In the genomic region with DNA sequence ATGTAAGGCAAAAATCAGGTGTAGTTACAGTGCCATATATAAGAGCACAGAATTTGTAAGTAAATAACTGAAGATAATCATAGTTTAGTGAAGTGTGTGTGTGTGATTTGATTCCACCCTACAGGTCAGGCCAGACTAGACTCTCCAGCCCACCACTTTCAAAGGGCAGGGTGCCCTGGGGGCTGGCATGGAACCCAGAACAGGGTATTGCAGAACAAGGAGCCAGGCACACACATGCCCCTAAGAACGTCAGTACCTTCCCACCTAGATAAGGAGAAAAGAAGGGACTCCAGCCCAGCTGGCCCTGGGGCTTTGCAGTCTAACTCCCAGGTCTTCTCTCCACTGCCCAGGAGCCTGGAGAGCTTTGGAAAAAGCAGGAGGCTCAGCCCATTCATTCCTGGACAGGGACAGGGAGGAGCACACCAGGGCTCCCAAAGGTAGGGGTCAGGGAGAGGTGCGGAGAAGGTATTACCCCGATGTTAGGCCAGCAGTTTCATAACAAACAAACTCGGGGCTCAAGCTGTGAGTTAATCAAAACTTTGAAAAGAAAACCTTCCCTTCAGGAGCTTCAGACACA, we compare ENCODE assay signal across 24 cellular contexts.
"Had no signal": no experiment of that assay in that cellular context is flagged by ENCODE, and none has a peak within 500 bp of the region (broad histone marks: within the 10 kb centered on the region; RNA-seq: fewer than 3 reads in every experiment).

No MANE protein-coding gene starts in this region.

- DNase-seq: activated CD4-positive, alpha-beta T cell treated with anti-CD3 and anti-CD28 coated beads, Interleukin-2, amount 10 ng/mL, durations not matched to agents 7 days and 5 days; activated CD8-positive, alpha-beta T cell treated with anti-CD3 and anti-CD28 coated beads, Interleukin-2, amount 10 ng/mL, durations not matched to agents 7 days and 5 days; activated naive CD4-positive, alpha-beta T cell treated with anti-CD3 and anti-CD28 coated beads, Interleukin-2, amount 10 ng/mL, durations not matched to agents 7 days and 5 days; activated T-cell treated with anti-CD3 and anti-CD28 coated beads, Interleukin-2, amount 50 U/mL, for 4 hours; aorta; cerebellar nuclear complex; foreskin keratinocyte; left cardiac atrium; lower lobe of right lung; occipital lobe; stimulated activated CD4-positive, alpha-beta T cell treated with anti-CD3 and anti-CD28 coated beads, Interleukin-12 subunit alpha, Interleukin-12 subunit beta, amount 100 ng/mL, for 4 hours; stimulated activated CD4-positive, alpha-beta T cell treated with anti-CD3 and anti-CD28 coated beads, Interleukin-1b, Interleukin-23, amount 100 ng/mL, for 48 hours; stimulated activated CD8-positive, alpha-beta memory T cell treated with anti-CD3 and anti-CD28 coated beads, Interleukin-4, amount 100 ng/mL, for 48 hours; stimulated activated naive CD8-positive, alpha-beta T cell treated with anti-CD3 and anti-CD28 coated beads, Interleukin-15, amount 100 ng/mL, for 72 hours; T1000; trophoblast cell had no signal

- H2AFZ ChIP-seq: hepatocyte had no signal

- H3K36me3 ChIP-seq: breast epithelium, lower lobe of right lung, suprapubic skin had no signal

- H3K27me3 ChIP-seq: breast epithelium, foreskin keratinocyte, hepatocyte, suprapubic skin had no signal

- H3K9me3 ChIP-seq: breast epithelium, lower lobe of right lung, suprapubic skin had no signal

- H3K27me3 Mint-ChIP-seq: activated CD4-positive, alpha-beta T cell treated with anti-CD3 and anti-CD28 coated beads, Interleukin-2, amount 10 ng/mL, durations not matched to agents 7 days and 5 days; activated naive CD4-positive, alpha-beta T cell treated with anti-CD3 and anti-CD28 coated beads, Interleukin-2, amount 10 ng/mL, durations not matched to agents 7 days and 5 days; progenitor cell of endocrine pancreas had no signal

- H3K79me2 ChIP-seq: hepatocyte had no signal

- H3K4me1 Mint-ChIP-seq: activated CD4-positive, alpha-beta T cell treated with anti-CD3 and anti-CD28 coated beads, Interleukin-2, amount 10 ng/mL, durations not matched to agents 7 days and 5 days; activated naive CD4-positive, alpha-beta T cell treated with anti-CD3 and anti-CD28 coated beads, Interleukin-2, amount 10 ng/mL, durations not matched to agents 7 days and 5 days; stimulated activated naive CD8-positive, alpha-beta T cell treated with anti-CD3 and anti-CD28 coated beads, Interleukin-15, amount 100 ng/mL, for 72 hours had no signal

- H3K4me3 Mint-ChIP-seq: activated CD4-positive, alpha-beta T cell treated with anti-CD3 and anti-CD28 coated beads, Interleukin-2, amount 10 ng/mL, durations not matched to agents 7 days and 5 days; activated CD8-positive, alpha-beta T cell treated with anti-CD3 and anti-CD28 coated beads, Interleukin-2, amount 10 ng/mL, durations not matched to agents 7 days and 5 days; activated naive CD4-positive, alpha-beta T cell treated with anti-CD3 and anti-CD28 coated beads, Interleukin-2, amount 10 ng/mL, durations not matched to agents 7 days and 5 days; activated T-cell treated with anti-CD3 and anti-CD28 coated beads, Interleukin-2, amount 50 U/mL, for 4 hours; mesothelial cell of epicardium; nephron; stimulated activated naive CD8-positive, alpha-beta T cell treated with anti-CD3 and anti-CD28 coated beads, Interleukin-15, amount 100 ng/mL, for 72 hours had no signal

- ATAC-seq: activated CD4-positive, CD25-positive, alpha-beta regulatory T cell treated with anti-CD3 and anti-CD28 coated beads, Interleukin-2, amount 50 U/mL, for 24 hours; activated CD8-positive, alpha-beta T cell treated with anti-CD3 and anti-CD28 coated beads, Interleukin-2, amount 10 ng/mL, durations not matched to agents 7 days and 5 days; activated T-cell treated with anti-CD3 and anti-CD28 coated beads, Interleukin-2, amount 50 U/mL, for 4 hours; foreskin keratinocyte; left cardiac atrium; lower lobe of right lung; stimulated activated naive CD8-positive, alpha-beta T cell treated with anti-CD3 and anti-CD28 coated beads, Interleukin-15, amount 100 ng/mL, for 72 hours had no signal

- H3K27ac ChIP-seq: breast epithelium, epithelial cell of prostate, foreskin keratinocyte, hepatocyte, lower lobe of right lung, suprapubic skin had no signal

- H3K4me2 ChIP-seq: hepatocyte had no signal

- H3K36me3 Mint-ChIP-seq: activated naive CD4-positive, alpha-beta T cell treated with anti-CD3 and anti-CD28 coated beads, Interleukin-2, amount 10 ng/mL, durations not matched to agents 7 days and 5 days; mesothelial cell of epicardium had no signal

- H3K4me1 ChIP-seq: breast epithelium, lower lobe of right lung, suprapubic skin had no signal

- H3K9me3 Mint-ChIP-seq: activated CD4-positive, alpha-beta T cell treated with anti-CD3 and anti-CD28 coated beads, Interleukin-2, amount 10 ng/mL, durations not matched to agents 7 days and 5 days; activated naive CD4-positive, alpha-beta T cell treated with anti-CD3 and anti-CD28 coated beads, Interleukin-2, amount 10 ng/mL, durations not matched to agents 7 days and 5 days; stimulated activated naive CD8-positive, alpha-beta T cell treated with anti-CD3 and anti-CD28 coated beads, Interleukin-15, amount 100 ng/mL, for 72 hours had no signal

- H3K4me3 ChIP-seq: breast epithelium, hepatocyte, lower lobe of right lung, suprapubic skin had no signal

- H3K27ac Mint-ChIP-seq: activated CD4-positive, alpha-beta T cell treated with anti-CD3 and anti-CD28 coated beads, Interleukin-2, amount 10 ng/mL, durations not matched to agents 7 days and 5 days; activated CD8-positive, alpha-beta T cell treated with anti-CD3 and anti-CD28 coated beads, Interleukin-2, amount 10 ng/mL, durations not matched to agents 7 days and 5 days; activated naive CD4-positive, alpha-beta T cell treated with anti-CD3 and anti-CD28 coated beads, Interleukin-2, amount 10 ng/mL, durations not matched to agents 7 days and 5 days had no signal
